In the genomic region with DNA sequence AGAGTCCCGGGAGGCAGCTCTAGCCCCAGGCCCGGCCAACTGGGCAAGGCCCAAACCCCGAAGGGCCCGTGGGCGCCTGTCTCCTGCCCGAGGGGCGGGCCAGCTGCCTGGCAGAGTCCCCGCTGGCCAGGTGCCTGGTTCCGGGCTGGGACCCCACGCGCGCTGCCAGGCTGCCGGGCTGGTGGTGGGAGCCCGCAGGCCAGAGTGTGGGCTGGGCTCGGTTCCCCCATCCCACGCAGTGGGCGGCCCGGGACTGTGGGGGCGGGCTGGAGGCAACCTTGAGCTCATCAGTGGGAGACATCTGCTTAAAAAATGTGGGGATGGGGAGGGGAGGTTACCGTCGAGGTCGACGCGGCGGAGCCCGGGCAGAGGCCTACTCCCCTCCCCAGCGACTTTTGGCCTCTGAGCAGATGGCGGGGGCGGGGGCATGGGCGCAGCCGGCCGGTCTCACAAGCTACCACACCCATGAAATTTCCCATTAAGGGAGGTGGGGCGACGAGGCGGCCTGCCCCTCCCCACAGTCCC, we compare ENCODE assay signal across 10 cellular contexts.
DNase-seq lines count a peak whose midpoint lies in the region; ATAC-seq, FAIRE-seq and TF ChIP-seq lines count a peak whose summit lies in the region.
"Had no signal": no experiment of that assay in that cellular context is flagged by ENCODE, and none has a peak within 500 bp of the region (broad histone marks: within the 10 kb centered on the region; RNA-seq: fewer than 3 reads in every experiment).

No MANE protein-coding gene starts in this region.

- H3K27ac ChIP-seq in SJCRH30 (peak overlapping the region; percentile 92), prostate gland (peak overlapping the region; percentile 61 to 65), adrenal gland (peak overlapping the region in 2 of 5 donors; percentile 21 to 38), PC-3 (ENCODE audit: low read length) (no peak overlapping the region)

- H3K9me3 ChIP-seq in SJCRH30 (replicated peaks), result no peaks in the 10 kb centered on the region
- no peaks in the 10 kb centered on the region for H3K9me3 ChIP-seq in prostate gland
- no peaks in the 10 kb centered on the region for H3K9me3 ChIP-seq in adrenal gland (replicated peaks in 1 of 3)
- H3K9me3 ChIP-seq in PC-3 (ENCODE audit: low read length), result no peaks in the 10 kb centered on the region

- no peak for FAIRE-seq in HTR-8/SVneo (lab: Jason Lieb, UNC)
- FAIRE-seq: frontal cortex had no signal

- TF ChIP-seq POLR2A in prostate gland (IDR thresholded peaks at IDR 0.05) (no peak), adrenal gland (IDR thresholded peaks at IDR 0.05) (no peak)

- CTCF ChIA-PET in PC-3 (lab: Charles Lee), result no interaction called here

- H3K36me3 ChIP-seq in SJCRH30, result no peaks in the 10 kb centered on the region
- no peaks in the 10 kb centered on the region for H3K36me3 ChIP-seq in prostate gland
- H3K36me3 ChIP-seq in adrenal gland (replicated peaks in 1 of 2), result no peaks in the 10 kb centered on the region
- H3K36me3 ChIP-seq in PC-3 (ENCODE audit: low read depth, low read length), result no peaks in the 10 kb centered on the region

- H2AFZ ChIP-seq in PC-3 (ENCODE audit: low read length), result no peak overlapping the region

- H3K4me1 ChIP-seq in SJCRH30 (peaks cover 21% of the 10 kb centered on the region), prostate gland (replicated peaks) (peaks cover 5% of the 10 kb centered on the region), adrenal gland (replicated peaks in 1 of 2) (no peaks in the 10 kb centered on the region), PC-3 (ENCODE audit: insufficient read depth, low read length) (no peaks in the 10 kb centered on the region)

- POLR2A ChIA-PET in PC-3 (lab: Charles Lee; ENCODE audit: unreplicated experiment), result no interaction called here

- H4K20me1 ChIP-seq in PC-3 (ENCODE audit: low read length), result no peaks in the 10 kb centered on the region

- intact Hi-C loops in left cardiac atrium (cut with DNase I) (no loop called here), prostate gland (cut with DNase I) (loop anchor here (10.0 kb wide), 1 partner anchor 78 kb away; no protein-coding TSS in a partner anchor), adrenal gland (cut with DNase I) (no loop called here), PC-3 (cut with micrococcal nuclease) (no loop called here)

- no peak overlapping the region for H3K4me2 ChIP-seq in PC-3 (ENCODE audit: low read length)

- BruUV-seq in PC-3 (replicated peaks; lab: Mats Ljungman, UMichigan), result no TSS peak

- no peaks in the 10 kb centered on the region for H3K79me2 ChIP-seq in PC-3 (ENCODE audit: low read length)

- peak; percentile 98 for DNase-seq in DMS 273 (lab: John Stamatoyannopoulos, UW; ENCODE audit: unreplicated experiment)
- DNase-seq in SJCRH30, result peak; percentile 88 to 92
- DNase-seq in left cardiac atrium, result peak; percentile 47
- DNase-seq in prostate gland (ENCODE audit: low spot score), result peak; percentile 31
- no peak for DNase-seq in adrenal gland
- DNase-seq in HTR-8/SVneo (ENCODE audit: insufficient read length, low spot score), result no peak
- no peak for DNase-seq in PC-3
- DNase-seq: activated naive CD4-positive, alpha-beta T cell treated with anti-CD3 and anti-CD28 coated beads for 36 hours had no signal

- H3K9me2 ChIP-seq in PC-3 (replicated peaks; ENCODE audit: low read length), result no peaks in the 10 kb centered on the region

- H3K4me3 ChIP-seq in SJCRH30 (peak overlapping the region; percentile 43), prostate gland (no peak overlapping the region), adrenal gland (no peak overlapping the region), PC-3 (ENCODE audit: low read length) (no peak overlapping the region)

- ATAC-seq in left cardiac atrium (peak; percentile 71 to 74), HG03432 (IDR thresholded peaks at IDR 0.05; ENCODE audit: unreplicated experiment) (no peak), PC-3 (no peak)

- TF ChIP-seq CTCF in prostate gland (IDR thresholded peaks at IDR 0.05), result no peak
- TF ChIP-seq CTCF in adrenal gland (IDR thresholded peaks at IDR 0.05), result no peak
- TF ChIP-seq CTCF in PC-3 (conservative IDR thresholded peaks at IDR 0.05; ENCODE audit: low read depth, low read length), result no peak

- no peaks in the 10 kb centered on the region for H3F3A ChIP-seq in PC-3 (ENCODE audit: low read length, unreplicated experiment)

- H3K9ac ChIP-seq in PC-3 (ENCODE audit: low read length), result no peak overlapping the region

- H3K27me3 ChIP-seq in SJCRH30 (no peaks in the 10 kb centered on the region), prostate gland (replicated peaks; ENCODE audit: insufficient read depth) (no peaks in the 10 kb centered on the region), adrenal gland (no peaks in the 10 kb centered on the region), PC-3 (ENCODE audit: low read length) (no peaks in the 10 kb centered on the region)

- WGBS in prostate gland, result 24% methylated on average over 27 of the region's 35 CpGs
- 72 to 89% (median 73%) methylated on average over 16 to 35 of the region's 35 CpGs for WGBS in adrenal gland, 4 donors

Comparison
In these comparisons a context has a peak if more than half of its experiments do, and no peak if none do; other contexts are left out.
1. DNase-seq: peak in DMS 273 (single experiment), SJCRH30 (2 of 2), left cardiac atrium (single experiment) and prostate gland (single experiment); none in adrenal gland (0 of 7), HTR-8/SVneo (single experiment) and PC-3 (single experiment).
2. ATAC-seq: peak in left cardiac atrium (2 of 2); none in HG03432 (single experiment) and PC-3 (single experiment).